ENCODE assay signal across 12 cellular contexts in the genomic region with DNA sequence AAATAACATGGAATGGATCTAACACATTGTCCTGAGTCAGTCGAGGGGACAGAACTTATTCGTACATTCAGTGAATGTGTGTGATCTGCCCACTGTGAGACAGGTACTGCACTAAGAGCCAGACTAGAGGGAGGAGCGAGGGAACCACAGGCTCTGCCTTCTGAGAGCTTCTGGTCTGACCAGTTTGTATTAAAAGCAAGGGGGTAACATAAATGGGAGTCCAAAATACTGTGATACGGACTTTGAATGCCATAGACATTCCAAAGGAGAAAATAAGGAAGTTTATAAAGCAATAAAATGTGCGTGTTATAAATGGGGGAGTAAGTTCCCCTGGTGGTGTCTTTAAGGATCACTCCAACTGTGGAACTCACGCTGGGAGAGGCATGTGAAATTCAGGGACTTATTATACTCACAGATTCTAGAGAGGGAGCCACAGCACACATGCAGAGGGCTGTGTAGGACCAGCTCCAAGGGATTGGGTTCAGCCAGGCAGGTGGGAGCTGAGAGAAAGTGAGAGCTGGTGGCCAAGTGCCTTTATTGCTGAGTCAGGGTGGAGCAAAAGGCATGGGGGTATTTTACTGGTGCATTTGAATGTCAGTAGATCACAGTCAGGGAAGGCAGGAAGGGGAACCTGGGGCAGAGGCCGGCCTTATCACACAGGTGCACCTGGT.
A peak's percentile ranks its signal among the peaks of the same experiment; 100 is the strongest.
DNase-seq lines count a peak whose midpoint lies in the region; TF ChIP-seq lines count a peak whose summit lies in the region.
"Had no signal": no experiment of that assay in that cellular context is flagged by ENCODE, and none has a peak within 500 bp of the region (broad histone marks: within the 10 kb centered on the region; RNA-seq: fewer than 3 reads in every experiment).

No MANE protein-coding gene starts in this region.

- H3K27me3 ChIP-seq in esophagus squamous epithelium, result no peaks in the 10 kb centered on the region
- H3K27me3 ChIP-seq: stomach had no signal

- DNase-seq in EH (ENCODE audit: low read depth), result peak; percentile 46
- DNase-seq in OCI-M1 (lab: John Stamatoyannopoulos, UW), result peak; percentile 37
- peak; percentile 11 for DNase-seq in endothelial cell (ENCODE audit: low spot score)
- no peak for DNase-seq in nephron progenitor cell
- no peak for DNase-seq in DMS53 treated with DMSO at 0.1 percent for 48 hours (lab: John Stamatoyannopoulos, UW; ENCODE audit: unreplicated experiment)
- no peak for DNase-seq in NCI-H1092 treated with DMSO at 0.1 percent for 48 hours (lab: John Stamatoyannopoulos, UW)
- no peak for DNase-seq in esophagus squamous epithelium (lab: John Stamatoyannopoulos, UW)
- no peak for DNase-seq in T-helper 2 cell
- DNase-seq: effector CD4-positive, alpha-beta T cell; stomach had no signal

- H3K9me3 Mint-ChIP-seq in endothelial cell (ENCODE audit: unreplicated experiment), result no peaks in the 10 kb centered on the region
- no peaks in the 10 kb centered on the region for H3K9me3 Mint-ChIP-seq in nephron progenitor cell
- H3K9me3 Mint-ChIP-seq: CD14-positive monocyte had no signal

- no peak for TF ChIP-seq POLR2A in esophagus squamous epithelium (IDR thresholded peaks at IDR 0.05)

- no peaks in the 10 kb centered on the region for H3K36me3 Mint-ChIP-seq in endothelial cell (ENCODE audit: low read depth, unreplicated experiment)
- H3K36me3 Mint-ChIP-seq in nephron progenitor cell (ENCODE audit: low read depth), result no peaks in the 10 kb centered on the region
- H3K36me3 Mint-ChIP-seq: CD14-positive monocyte, memory B cell had no signal

- TF ChIP-seq CTCF in endothelial cell (IDR thresholded peaks at IDR 0.05; ENCODE audit: unreplicated experiment) (peak; percentile 36), nephron progenitor cell (IDR thresholded peaks at IDR 0.05) (peak; percentile 17), esophagus squamous epithelium (IDR thresholded peaks at IDR 0.05) (no peak)

- no peaks in the 10 kb centered on the region for H3K4me1 ChIP-seq in esophagus squamous epithelium

- no peaks in the 10 kb centered on the region for H3K9me3 ChIP-seq in esophagus squamous epithelium
- H3K9me3 ChIP-seq: stomach had no signal

- H3K4me1 Mint-ChIP-seq in endothelial cell (ENCODE audit: unreplicated experiment), result peaks cover 21% of the 10 kb centered on the region
- H3K4me1 Mint-ChIP-seq in nephron progenitor cell, result peaks cover 49% of the 10 kb centered on the region
- H3K4me1 Mint-ChIP-seq: CD14-positive monocyte, memory B cell had no signal

- H3K27ac Mint-ChIP-seq in endothelial cell (ENCODE audit: unreplicated experiment), result no peak overlapping the region
- peak overlapping the region; percentile 29 for H3K27ac Mint-ChIP-seq in nephron progenitor cell
- H3K27ac Mint-ChIP-seq: memory B cell had no signal

- no peaks in the 10 kb centered on the region for H3K36me3 ChIP-seq in esophagus squamous epithelium
- H3K36me3 ChIP-seq: stomach had no signal

- H3K4me3 Mint-ChIP-seq in endothelial cell (ENCODE audit: unreplicated experiment) (no peak overlapping the region), nephron progenitor cell (no peak overlapping the region)
- H3K4me3 Mint-ChIP-seq: CD14-positive monocyte, memory B cell had no signal

- 78 to 79% methylated on average over 6 of the region's 7 CpGs for WGBS in esophagus squamous epithelium, 2 donors

- no peaks in the 10 kb centered on the region for H3K27me3 Mint-ChIP-seq in endothelial cell (ENCODE audit: unreplicated experiment)
- H3K27me3 Mint-ChIP-seq in nephron progenitor cell (ENCODE audit: low read depth, poor library complexity), result peaks cover 4% of the 10 kb centered on the region

- no peak overlapping the region for H3K4me3 ChIP-seq in esophagus squamous epithelium
- H3K4me3 ChIP-seq: stomach had no signal

- intact Hi-C loops in esophagus squamous epithelium (cut with DNase I), result no loop called here

- H3K27ac ChIP-seq in esophagus squamous epithelium, result no peak overlapping the region
- H3K27ac ChIP-seq: stomach had no signal

Comparison
In these comparisons a context has a peak if more than half of its experiments do, and no peak if none do; other contexts are left out.
1. DNase-seq: peak in EH (single experiment), OCI-M1 (single experiment) and endothelial cell (single experiment); none in nephron progenitor cell (single experiment), DMS53 treated with DMSO at 0.1 percent for 48 hours (single experiment), NCI-H1092 treated with DMSO at 0.1 percent for 48 hours (single experiment), esophagus squamous epithelium (single experiment) and T-helper 2 cell (0 of 5).
2. CTCF ChIP-seq: peak in endothelial cell (single experiment) and nephron progenitor cell (single experiment); none in esophagus squamous epithelium (0 of 6).